18 cellular contexts compared by ENCODE assay signal in genomic region chr6:91573826-91574416, GRCh38.
"Had no signal": no experiment of that assay in that cellular context is flagged by ENCODE, and none has a peak within 500 bp of the region (broad histone marks: within the 10 kb centered on the region; RNA-seq: fewer than 3 reads in every experiment).

No MANE protein-coding gene starts in this region.

- DNase-seq: activated B cell treated with CpG ODN at 0.5 μM for 24 hours; activated CD4-positive, alpha-beta memory T cell treated with anti-CD3 and anti-CD28 coated beads, Interleukin-2, amount 10 ng/mL, durations not matched to agents 7 days and 5 days; activated CD4-positive, alpha-beta T cell treated with anti-CD3 and anti-CD28 coated beads for 48 hours; activated CD8-positive, alpha-beta memory T cell treated with anti-CD3 and anti-CD28 coated beads, Interleukin-2, amount 10 ng/mL, durations not matched to agents 7 days and 5 days; activated naive CD4-positive, alpha-beta T cell treated with Interleukin-2 at 50 U/mL for 16 hours; anterior cingulate cortex; caudate nucleus; dorsolateral prefrontal cortex; immature natural killer cell; kidney glomerular epithelial cell; left ventricle myocardium inferior; stimulated activated CD4-positive, alpha-beta T cell treated with anti-CD3 and anti-CD28 coated beads, Interleukin-12 subunit alpha, Interleukin-12 subunit beta, amount 100 ng/mL, for 4 hours; stimulated activated CD4-positive, alpha-beta T cell treated with anti-CD3 and anti-CD28 coated beads, Interleukin-1b, Interleukin-23, amount 100 ng/mL, for 48 hours; stimulated activated CD8-positive, alpha-beta memory T cell treated with anti-CD3 and anti-CD28 coated beads, Interleukin-4, amount 100 ng/mL, for 48 hours; stimulated activated naive CD4-positive, alpha-beta T cell; substantia nigra; tibial artery had no signal

- H3K36me3 ChIP-seq: left ventricle myocardium inferior, tibial artery had no signal

- H3K4me3 ChIP-seq: dorsolateral prefrontal cortex, left ventricle myocardium inferior, tibial artery had no signal

- H3K9me3 ChIP-seq: left ventricle myocardium inferior, tibial artery had no signal

- H3K27ac ChIP-seq: dorsolateral prefrontal cortex, left ventricle myocardium inferior, tibial artery had no signal

- H3K4me1 ChIP-seq: left ventricle myocardium inferior, tibial artery had no signal

- FAIRE-seq: colon had no signal

- H3K27me3 ChIP-seq: tibial artery had no signal

- ATAC-seq: activated CD8-positive, alpha-beta memory T cell treated with anti-CD3 and anti-CD28 coated beads, Interleukin-2, amount 10 ng/mL, durations not matched to agents 7 days and 5 days had no signal
